ENCODE assay signal across 13 cellular contexts in genomic region chr2:234679151-234679765, GRCh38.
DNase-seq lines count a peak whose midpoint lies in the region; ATAC-seq and TF ChIP-seq lines count a peak whose summit lies in the region.
"Had no signal": no experiment of that assay in that cellular context is flagged by ENCODE, and none has a peak within 500 bp of the region (broad histone marks: within the 10 kb centered on the region; RNA-seq: fewer than 3 reads in every experiment).

No MANE protein-coding gene starts in this region.

- H3K4ac ChIP-seq in mesenchymal stem cell (ENCODE audit: low read depth in 1 of 2, low read length in 2 of 2): peak overlapping the region; percentile 25 to 62

- no peak overlapping the region for H3K9ac ChIP-seq in colonic mucosa (ENCODE audit: low read depth in 2 of 2, low read length in 2 of 2)
- peak overlapping the region; percentile 72 for H3K9ac ChIP-seq in mesenchymal stem cell (ENCODE audit: low read length)
- H3K9ac ChIP-seq: parathyroid adenoma had no signal

- H3K4me1 ChIP-seq in PC-9 (replicated peaks; ENCODE audit: insufficient read depth): peaks cover 77% of the 10 kb centered on the region
- no peaks in the 10 kb centered on the region for H3K4me1 ChIP-seq in colonic mucosa
- H3K4me1 ChIP-seq in mesenchymal stem cell (ENCODE audit: control insufficient read depth, insufficient read depth, low read depth, low read length): peaks cover 28% of the 10 kb centered on the region
- no peaks in the 10 kb centered on the region for H3K4me1 ChIP-seq in uterus
- H3K4me1 ChIP-seq: parathyroid adenoma had no signal

- BruUV-seq in PC-9 (replicated peaks; lab: Mats Ljungman, UMichigan): no TSS peak

- H3K14ac ChIP-seq in mesenchymal stem cell (ENCODE audit: low read length in 2 of 2): peak overlapping the region in 1 of 2 experiments; percentile 46

- H3K23ac ChIP-seq in mesenchymal stem cell (ENCODE audit: low read length in 2 of 2): peak overlapping the region in 1 of 2 experiments; percentile 40

- no peak overlapping the region for H2BK15ac ChIP-seq in mesenchymal stem cell (ENCODE audit: low read depth, poor library complexity, severe bottlenecking)

- DNase-seq in PC-9 (no peak), colonic mucosa (no peak), mesenchymal stem cell (no peak), uterus (no peak), GM10248 (ENCODE audit: extremely low spot score) (no peak), posterior vena cava (ENCODE audit: low spot score) (no peak)
- DNase-seq: activated naive CD4-positive, alpha-beta T cell; COR-L47; NCI-H2171; stimulated activated CD4-positive, alpha-beta T cell treated with anti-CD3 and anti-CD28 coated beads, Interleukin-4, amount 100 ng/mL, for 4 hours had no signal

- H3K4me3 ChIP-seq in PC-9 (no peak overlapping the region), colonic mucosa (no peak overlapping the region), mesenchymal stem cell (ENCODE audit: insufficient read depth in 1 of 2, low read depth in 1 of 2, low read length in 2 of 2) (peak overlapping the region in 1 of 2 experiments; percentile 27), uterus (no peak overlapping the region)

- peak overlapping the region; percentile 90 for H3K27ac ChIP-seq in PC-9
- H3K27ac ChIP-seq in colonic mucosa: peak overlapping the region; percentile 37
- H3K27ac ChIP-seq in mesenchymal stem cell (ENCODE audit: low read length, poor library complexity, severe bottlenecking): peak overlapping the region; percentile 93
- peak overlapping the region; percentile 28 to 42 for H3K27ac ChIP-seq in uterus
- H3K27ac ChIP-seq: parathyroid adenoma had no signal

- H2BK5ac ChIP-seq in mesenchymal stem cell (ENCODE audit: low read depth, low read length, poor library complexity, severe bottlenecking): peak overlapping the region; percentile 11

- POLR2A ChIA-PET in PC-9 (lab: Charles Lee; ENCODE audit: unreplicated experiment) (no interaction called here), GM10248 (lab: Yijun Ruan, JAX) (no interaction called here)

- no peak for ATAC-seq in HG02642 (IDR thresholded peaks at IDR 0.05; ENCODE audit: poor library complexity, unreplicated experiment)
- ATAC-seq: stimulated activated memory B cell treated with anti-CD40 and anti-IgM and Interleukin-4, amounts not matched to agents 10 μg/mL and 1 μg/mL and 100 μg/mL, for 72 hours had no signal

- H2AK5ac ChIP-seq in mesenchymal stem cell (ENCODE audit: low read length, severe bottlenecking): peak overlapping the region; percentile 60

- H3K9me2 ChIP-seq in PC-9 (ENCODE audit: insufficient read depth): no peaks in the 10 kb centered on the region

- peaks cover 39% of the 10 kb centered on the region for H3F3A ChIP-seq in PC-9 (ENCODE audit: insufficient read depth, low read depth)

- H3K18ac ChIP-seq in mesenchymal stem cell (ENCODE audit: low read depth in 1 of 2, low read length in 2 of 2): peak overlapping the region; percentile 81

- peak overlapping the region; percentile 45 for H4K91ac ChIP-seq in mesenchymal stem cell (ENCODE audit: low read length)

- H3K36me3 ChIP-seq in PC-9 (ENCODE audit: low read depth) (no peaks in the 10 kb centered on the region), colonic mucosa (no peaks in the 10 kb centered on the region), mesenchymal stem cell (ENCODE audit: control insufficient read depth in 1 of 2, insufficient read depth in 2 of 2, low read depth in 1 of 2, low read length in 2 of 2) (no peaks in the 10 kb centered on the region), uterus (no peaks in the 10 kb centered on the region)

- no peaks in the 10 kb centered on the region for H3K79me1 ChIP-seq in mesenchymal stem cell (replicated peaks; ENCODE audit: low read length, poor library complexity, severe bottlenecking)

- H3K27me3 ChIP-seq in PC-9 (ENCODE audit: insufficient read depth, low read depth) (no peaks in the 10 kb centered on the region), colonic mucosa (no peaks in the 10 kb centered on the region), mesenchymal stem cell (ENCODE audit: control insufficient read depth in 1 of 2, insufficient read depth in 1 of 2, low read length in 2 of 2) (no peaks in the 10 kb centered on the region), uterus (no peaks in the 10 kb centered on the region)

- H2BK120ac ChIP-seq in mesenchymal stem cell (ENCODE audit: low read depth, low read length): peak overlapping the region; percentile 29

- 73% methylated on average over 12 of the region's 13 CpGs for WGBS in mesenchymal stem cell

- H2AFZ ChIP-seq in PC-9 (peak overlapping the region; percentile 35; the same call in 1 of the 2 replicates), mesenchymal stem cell (ENCODE audit: low read depth, low read length) (no peak overlapping the region)
- H2AFZ ChIP-seq: parathyroid adenoma had no signal

- peak overlapping the region; percentile 67 for H3K4me2 ChIP-seq in PC-9
- no peak overlapping the region for H3K4me2 ChIP-seq in mesenchymal stem cell (ENCODE audit: low read length, poor library complexity, severe bottlenecking)

- no peaks in the 10 kb centered on the region for H3K79me2 ChIP-seq in PC-9 (ENCODE audit: low read depth)
- H3K79me2 ChIP-seq: parathyroid adenoma had no signal

- H2BK12ac ChIP-seq in mesenchymal stem cell (ENCODE audit: low read length in 2 of 2): peak overlapping the region; percentile 69 to 93

- TF ChIP-seq CTCF in PC-9 (conservative IDR thresholded peaks at IDR 0.05) (no peak), colonic mucosa (IDR thresholded peaks at IDR 0.05) (no peak), uterus (IDR thresholded peaks at IDR 0.05) (no peak), GM10248 (IDR thresholded peaks at IDR 0.05; ENCODE audit: control extremely low read depth, extremely low read depth, low read depth, missing control alignments) (no peak)

- H4K8ac ChIP-seq in mesenchymal stem cell (ENCODE audit: low read length): no peak overlapping the region

- no peaks in the 10 kb centered on the region for H4K20me1 ChIP-seq in PC-9 (ENCODE audit: insufficient read depth)

- H3K9me3 ChIP-seq in PC-9 (ENCODE audit: insufficient read depth, low read depth) (no peaks in the 10 kb centered on the region; the same call in 1 of the 2 replicates), colonic mucosa (no peaks in the 10 kb centered on the region), mesenchymal stem cell (ENCODE audit: control insufficient read depth, low read length) (no peaks in the 10 kb centered on the region), uterus (no peaks in the 10 kb centered on the region)

- CTCF ChIA-PET in PC-9 (lab: Charles Lee): interaction anchor here (1.0 kb wide), 1 partner anchor 16 kb away, joined by 3 read pairs; no protein-coding TSS in a partner anchor
- CTCF ChIA-PET in GM10248 (lab: Yijun Ruan, JAX): no interaction called here

- intact Hi-C loops in PC-9 (cut with micrococcal nuclease; ENCODE audit: unreplicated experiment): loop anchor here (5.0 kb wide), 3 partner anchors 203 to 303 kb away; partner anchors contain the start of gene SH3BP4
- intact Hi-C loops in colonic mucosa (cut with DNase I): no loop called here
- intact Hi-C loops in uterus (cut with DNase I; ENCODE audit: low total_unique reads): no loop called here
- intact Hi-C loops in posterior vena cava (cut with DNase I): no loop called here

- TF ChIP-seq POLR2A in uterus (IDR thresholded peaks at IDR 0.05): no peak

Comparison
In these comparisons a context has a peak if more than half of its experiments do, and no peak if none do; other contexts are left out.
1. H3K27ac ChIP-seq: peak in every context shown above with its lines; median percentile 93 in mesenchymal stem cell; 90 in PC-9; 37 in colonic mucosa; 35 in uterus.